In genomic region chr17:71458322-71458721, GRCh38 we compare ENCODE assay signal across 16 cellular contexts.
A peak's percentile ranks its signal among the peaks of the same experiment; 100 is the strongest.
DNase-seq lines count a peak whose midpoint lies in the region; ATAC-seq and TF ChIP-seq lines count a peak whose summit lies in the region.
"Had no signal": no experiment of that assay in that cellular context is flagged by ENCODE, and none has a peak within 500 bp of the region (broad histone marks: within the 10 kb centered on the region; RNA-seq: fewer than 3 reads in every experiment).

No MANE protein-coding gene starts in this region.

- no peaks in the 10 kb centered on the region for H3K9me3 ChIP-seq in smooth muscle cell (replicated peaks; ENCODE audit: low read depth)

- H3K4me1 Mint-ChIP-seq in WTC11 = peaks cover 34% of the 10 kb centered on the region
- H3K4me1 Mint-ChIP-seq: CD4-positive, CD25-positive, alpha-beta regulatory T cell had no signal

- no peaks in the 10 kb centered on the region for H4K20me1 ChIP-seq in smooth muscle cell (ENCODE audit: low read depth)

- POLR2A ChIA-PET in RWPE1 (lab: Yijun Ruan, JAX; ENCODE audit: low non-redundant PET) = no interaction called here
- POLR2A ChIA-PET in WTC11 (lab: Charles Lee) = no interaction called here

- H3K27ac Mint-ChIP-seq in WTC11 = no peak overlapping the region
- H3K27ac Mint-ChIP-seq: CD4-positive, CD25-positive, alpha-beta regulatory T cell had no signal

- no peak overlapping the region for H2AFZ ChIP-seq in smooth muscle cell (ENCODE audit: low read depth)

- CTCF ChIA-PET in RWPE1 (lab: Yijun Ruan, JAX) (no interaction called here), WTC11 (lab: Charles Lee) (no interaction called here)

- H3F3A ChIP-seq in smooth muscle cell (ENCODE audit: low read depth) = no peaks in the 10 kb centered on the region

- H3K9me3 Mint-ChIP-seq in WTC11 = peaks cover 6% of the 10 kb centered on the region

- H3K4me1 ChIP-seq in smooth muscle cell (ENCODE audit: low read depth) = peaks cover 7% of the 10 kb centered on the region
- H3K4me1 ChIP-seq: SJSA1 had no signal

- H3K4me2 ChIP-seq in smooth muscle cell = no peak overlapping the region

- DNase-seq in HPDE6-E6E7 (ENCODE audit: extremely low spot score) (peak; percentile 56), RWPE1 (ENCODE audit: low spot score) (peak; percentile 83), smooth muscle cell (lab: John Stamatoyannopoulos, UW; ENCODE audit: unreplicated experiment) (no peak), WTC11 (ENCODE audit: low spot score) (no peak)
- DNase-seq in stimulated activated CD4-positive, alpha-beta T cell treated with anti-CD3 and anti-CD28 coated beads, Interleukin-4, amount 100 ng/mL, for 4 hours = no peak
- no peak for DNase-seq in stimulated activated CD4-positive, alpha-beta T cell treated with anti-CD3 and anti-CD28 coated beads, Interleukin-15, amount 100 ng/mL, for 24 hours
- DNase-seq: CD4-positive, CD25-positive, alpha-beta regulatory T cell; DMS79; Kasumi-1; MM.1S; NCI-H1048; NCI-H1417 treated with DMSO at 0.1 percent for 48 hours; NCI-H187 had no signal

- H3K27ac ChIP-seq in RWPE1 = no peak overlapping the region
- H3K27ac ChIP-seq in smooth muscle cell (ENCODE audit: low read depth) = peak overlapping the region; percentile 53
- H3K27ac ChIP-seq: SJSA1 had no signal

- TF ChIP-seq CTCF in RWPE1 (conservative IDR thresholded peaks at IDR 0.05; ENCODE audit: low read depth) (no peak), smooth muscle cell (IDR thresholded peaks at IDR 0.05; ENCODE audit: borderline replicate concordance, insufficient read depth, poor library complexity, severe bottlenecking) (no peak), WTC11 (IDR thresholded peaks at IDR 0.05) (no peak)

- WGBS in smooth muscle cell (ENCODE audit: low lambda C conversion rate) = 73% methylated on average over 5 of the region's 5 CpGs

- H3K9ac ChIP-seq in smooth muscle cell (ENCODE audit: low read depth) = no peak overlapping the region

- H3K27me3 Mint-ChIP-seq in WTC11 (ENCODE audit: low read depth) = peaks cover 7% of the 10 kb centered on the region
- H3K27me3 Mint-ChIP-seq: CD4-positive, CD25-positive, alpha-beta regulatory T cell had no signal

- no peaks in the 10 kb centered on the region for H3K79me2 ChIP-seq in smooth muscle cell (ENCODE audit: low read depth)

- ATAC-seq in esophagus mucosa (peak; percentile 88), WTC11 (no peak)
- ATAC-seq: Panc1 had no signal

- H3K36me3 Mint-ChIP-seq in WTC11 = peaks cover 4% of the 10 kb centered on the region; the same call in 1 of the 2 replicates
- H3K36me3 Mint-ChIP-seq: CD4-positive, CD25-positive, alpha-beta regulatory T cell had no signal

- no peak overlapping the region for H3K4me3 ChIP-seq in smooth muscle cell
- H3K4me3 ChIP-seq: SJSA1 had no signal

- no peak overlapping the region for H3K4me3 Mint-ChIP-seq in WTC11
- H3K4me3 Mint-ChIP-seq: CD4-positive, CD25-positive, alpha-beta regulatory T cell had no signal

- H3K36me3 ChIP-seq in smooth muscle cell (ENCODE audit: low read depth) = no peaks in the 10 kb centered on the region
- H3K36me3 ChIP-seq: SJSA1 had no signal

- H3K27me3 ChIP-seq in smooth muscle cell (ENCODE audit: low read depth) = no peaks in the 10 kb centered on the region
- H3K27me3 ChIP-seq: SJSA1 had no signal

TF ChIP-seq in WTC11, 78 proteins besides CTCF, POLR2A, EP300 and RAD21 (continues in another document):
- TF ChIP-seq AFF4 (CRISPR knock-in tag; IDR thresholded peaks at IDR 0.05; ENCODE audit: borderline replicate concordance) = no peak
- TF ChIP-seq, protein P1, sequence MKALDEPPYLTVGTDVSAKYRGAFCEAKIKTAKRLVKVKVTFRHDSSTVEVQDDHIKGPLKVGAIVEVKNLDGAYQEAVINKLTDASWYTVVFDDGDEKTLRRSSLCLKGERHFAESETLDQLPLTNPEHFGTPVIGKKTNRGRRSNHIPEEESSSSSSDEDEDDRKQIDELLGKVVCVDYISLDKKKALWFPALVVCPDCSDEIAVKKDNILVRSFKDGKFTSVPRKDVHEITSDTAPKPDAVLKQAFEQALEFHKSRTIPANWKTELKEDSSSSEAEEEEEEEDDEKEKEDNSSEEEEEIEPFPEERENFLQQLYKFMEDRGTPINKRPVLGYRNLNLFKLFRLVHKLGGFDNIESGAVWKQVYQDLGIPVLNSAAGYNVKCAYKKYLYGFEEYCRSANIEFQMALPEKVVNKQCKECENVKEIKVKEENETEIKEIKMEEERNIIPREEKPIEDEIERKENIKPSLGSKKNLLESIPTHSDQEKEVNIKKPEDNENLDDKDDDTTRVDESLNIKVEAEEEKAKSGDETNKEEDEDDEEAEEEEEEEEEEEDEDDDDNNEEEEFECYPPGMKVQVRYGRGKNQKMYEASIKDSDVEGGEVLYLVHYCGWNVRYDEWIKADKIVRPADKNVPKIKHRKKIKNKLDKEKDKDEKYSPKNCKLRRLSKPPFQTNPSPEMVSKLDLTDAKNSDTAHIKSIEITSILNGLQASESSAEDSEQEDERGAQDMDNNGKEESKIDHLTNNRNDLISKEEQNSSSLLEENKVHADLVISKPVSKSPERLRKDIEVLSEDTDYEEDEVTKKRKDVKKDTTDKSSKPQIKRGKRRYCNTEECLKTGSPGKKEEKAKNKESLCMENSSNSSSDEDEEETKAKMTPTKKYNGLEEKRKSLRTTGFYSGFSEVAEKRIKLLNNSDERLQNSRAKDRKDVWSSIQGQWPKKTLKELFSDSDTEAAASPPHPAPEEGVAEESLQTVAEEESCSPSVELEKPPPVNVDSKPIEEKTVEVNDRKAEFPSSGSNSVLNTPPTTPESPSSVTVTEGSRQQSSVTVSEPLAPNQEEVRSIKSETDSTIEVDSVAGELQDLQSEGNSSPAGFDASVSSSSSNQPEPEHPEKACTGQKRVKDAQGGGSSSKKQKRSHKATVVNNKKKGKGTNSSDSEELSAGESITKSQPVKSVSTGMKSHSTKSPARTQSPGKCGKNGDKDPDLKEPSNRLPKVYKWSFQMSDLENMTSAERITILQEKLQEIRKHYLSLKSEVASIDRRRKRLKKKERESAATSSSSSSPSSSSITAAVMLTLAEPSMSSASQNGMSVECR (CRISPR knock-in tag; IDR thresholded peaks at IDR 0.05; ENCODE audit: borderline replicate concordance) = no peak
- TF ChIP-seq ZNF423 (CRISPR knock-in tag; IDR thresholded peaks at IDR 0.05) = no peak
- TF ChIP-seq, protein P2, sequence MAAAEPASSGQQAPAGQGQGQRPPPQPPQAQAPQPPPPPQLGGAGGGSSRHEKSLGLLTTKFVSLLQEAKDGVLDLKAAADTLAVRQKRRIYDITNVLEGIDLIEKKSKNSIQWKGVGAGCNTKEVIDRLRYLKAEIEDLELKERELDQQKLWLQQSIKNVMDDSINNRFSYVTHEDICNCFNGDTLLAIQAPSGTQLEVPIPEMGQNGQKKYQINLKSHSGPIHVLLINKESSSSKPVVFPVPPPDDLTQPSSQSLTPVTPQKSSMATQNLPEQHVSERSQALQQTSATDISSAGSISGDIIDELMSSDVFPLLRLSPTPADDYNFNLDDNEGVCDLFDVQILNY (CRISPR knock-in tag; IDR thresholded peaks at IDR 0.05) = no peak
- no peak for TF ChIP-seq JAZF1 (CRISPR knock-in tag; IDR thresholded peaks at IDR 0.05)
- TF ChIP-seq AR (CRISPR knock-in tag; IDR thresholded peaks at IDR 0.05) = no peak

Comparison
In these comparisons a context has a peak if more than half of its experiments do, and no peak if none do; other contexts are left out.
1. DNase-seq: peak in HPDE6-E6E7 (single experiment) and RWPE1 (single experiment); none in smooth muscle cell (single experiment), stimulated activated CD4-positive, alpha-beta T cell treated with anti-CD3 and anti-CD28 coated beads, Interleukin-4, amount 100 ng/mL, for 4 hours (0 of 2), stimulated activated CD4-positive, alpha-beta T cell treated with anti-CD3 and anti-CD28 coated beads, Interleukin-15, amount 100 ng/mL, for 24 hours (single experiment) and WTC11 (single experiment).